Comparison of ENCODE assay signal across 1 cellular context in genomic region chr12:53994268-53994690, GRCh38.
TF ChIP-seq lines count a peak whose summit lies in the region.

No MANE protein-coding gene starts in this region.

TF ChIP-seq in HepG2, 621 proteins besides CTCF, POLR2A, EP300 and RAD21 (continued from another document and continues in another):
- TF ChIP-seq HINFP (CRISPR knock-in tag; IDR thresholded peaks at IDR 0.05; ENCODE audit: low read depth): 0 out of 2 replicates have a peak, but pooled peaks have one; percentile 25
- TF ChIP-seq ZNF33B (CRISPR knock-in tag; IDR thresholded peaks at IDR 0.05): 0 out of 2 replicates have a peak, but pooled peaks have one; percentile 18
- 0 out of 2 replicates have a peak, but pooled peaks have one; percentile 33 for TF ChIP-seq REPIN1 (CRISPR knock-in tag; IDR thresholded peaks at IDR 0.05; ENCODE audit: borderline replicate concordance, low read depth)
- TF ChIP-seq KAT8 (CRISPR knock-in tag; IDR thresholded peaks at IDR 0.05): peak; percentile 55
- peak; percentile 39; the same call in 1 of the 2 replicates for TF ChIP-seq MED1 (CRISPR knock-in tag; IDR thresholded peaks at IDR 0.05)
- no peak for TF ChIP-seq MATR3 (CRISPR knock-in tag; IDR thresholded peaks at IDR 0.05)
- no peak for TF ChIP-seq ZNF343 (CRISPR knock-in tag; IDR thresholded peaks at IDR 0.05)
- 0 out of 2 replicates have a peak, but pooled peaks have one; percentile 21 for TF ChIP-seq ZBTB7A (CRISPR knock-in tag; IDR thresholded peaks at IDR 0.05)
- no peak for TF ChIP-seq SMYD3 (CRISPR knock-in tag; IDR thresholded peaks at IDR 0.05)
- TF ChIP-seq ZNF816 (CRISPR knock-in tag; IDR thresholded peaks at IDR 0.05; ENCODE audit: borderline replicate concordance): no peak
- 0 out of 2 replicates have a peak, but pooled peaks have one; percentile 38 for TF ChIP-seq NFKBIZ (CRISPR knock-in tag; IDR thresholded peaks at IDR 0.05)
- no peak for TF ChIP-seq NFE2L2 (IDR thresholded peaks at IDR 0.05; ENCODE audit: low read length)
- no peak for TF ChIP-seq IRF9 (CRISPR knock-in tag; IDR thresholded peaks at IDR 0.05; ENCODE audit: borderline replicate concordance)
- no peak for TF ChIP-seq TFE3 (CRISPR knock-in tag; IDR thresholded peaks at IDR 0.05)
- no peak for TF ChIP-seq KLF12 (CRISPR knock-in tag; IDR thresholded peaks at IDR 0.05; ENCODE audit: borderline replicate concordance)
- TF ChIP-seq ARID4A (CRISPR knock-in tag; IDR thresholded peaks at IDR 0.05; ENCODE audit: borderline replicate concordance): peak; percentile 36; the same call in 1 of the 2 replicates
- TF ChIP-seq ZSCAN31 (CRISPR knock-in tag; IDR thresholded peaks at IDR 0.05; ENCODE audit: low read depth): peak; percentile 45; the same call in 1 of the 2 replicates
- TF ChIP-seq FOSL2 (CRISPR knock-in tag; IDR thresholded peaks at IDR 0.05): no peak
- peak; percentile 83 for TF ChIP-seq ZSCAN25 (CRISPR knock-in tag; IDR thresholded peaks at IDR 0.05)
- no peak for TF ChIP-seq PLRG1 (conservative IDR thresholded peaks at IDR 0.05)
- peak; percentile 61; the same call in 1 of the 2 replicates for TF ChIP-seq HOXA5 (CRISPR knock-in tag; IDR thresholded peaks at IDR 0.05)
- no peak for TF ChIP-seq HOXA9 (CRISPR knock-in tag; IDR thresholded peaks at IDR 0.05; ENCODE audit: borderline replicate concordance)
- TF ChIP-seq TEAD3 (CRISPR knock-in tag; optimal IDR thresholded peaks at IDR 0.05; ENCODE audit: borderline replicate concordance): no peak
- TF ChIP-seq ZNF280B (CRISPR knock-in tag; IDR thresholded peaks at IDR 0.05; ENCODE audit: borderline replicate concordance): peak; percentile 23; the same call in 1 of the 2 replicates
- TF ChIP-seq RNF2 (conservative IDR thresholded peaks at IDR 0.05; ENCODE audit: low read depth): peak; percentile 56; the same call in 1 of the 2 replicates
- 0 out of 2 replicates have a peak, but pooled peaks have one; percentile 49 for TF ChIP-seq PHF21A (CRISPR knock-in tag; IDR thresholded peaks at IDR 0.05)
- TF ChIP-seq DZIP1 (CRISPR knock-in tag; IDR thresholded peaks at IDR 0.05): peak; percentile 23; the same call in 1 of the 2 replicates
- TF ChIP-seq SAP130 (CRISPR knock-in tag; IDR thresholded peaks at IDR 0.05; ENCODE audit: low read depth): peak; percentile 32; the same call in 1 of the 2 replicates
- TF ChIP-seq ZNF775 (CRISPR knock-in tag; IDR thresholded peaks at IDR 0.05; ENCODE audit: borderline replicate concordance): no peak
- no peak for TF ChIP-seq LCORL (IDR thresholded peaks at IDR 0.05)
- TF ChIP-seq LCORL (CRISPR knock-in tag; IDR thresholded peaks at IDR 0.05): peak; percentile 77; the same call in 1 of the 2 replicates
- no peak for TF ChIP-seq ZNF503 (CRISPR knock-in tag; IDR thresholded peaks at IDR 0.05)
- no peak for TF ChIP-seq JDP2 (CRISPR knock-in tag; IDR thresholded peaks at IDR 0.05; ENCODE audit: borderline replicate concordance)
- peak; percentile 91 for TF ChIP-seq HNF4A (CRISPR knock-in tag; IDR thresholded peaks at IDR 0.05)
- no peak for TF ChIP-seq ZNF276 (CRISPR knock-in tag; IDR thresholded peaks at IDR 0.05; ENCODE audit: low read depth)
- no peak for TF ChIP-seq RFXAP (CRISPR knock-in tag; IDR thresholded peaks at IDR 0.05; ENCODE audit: borderline replicate concordance)
- TF ChIP-seq SNAPC4 (CRISPR knock-in tag; IDR thresholded peaks at IDR 0.05): no peak
